Comparison of ENCODE assay signal across 8 cellular contexts in the genomic region with DNA sequence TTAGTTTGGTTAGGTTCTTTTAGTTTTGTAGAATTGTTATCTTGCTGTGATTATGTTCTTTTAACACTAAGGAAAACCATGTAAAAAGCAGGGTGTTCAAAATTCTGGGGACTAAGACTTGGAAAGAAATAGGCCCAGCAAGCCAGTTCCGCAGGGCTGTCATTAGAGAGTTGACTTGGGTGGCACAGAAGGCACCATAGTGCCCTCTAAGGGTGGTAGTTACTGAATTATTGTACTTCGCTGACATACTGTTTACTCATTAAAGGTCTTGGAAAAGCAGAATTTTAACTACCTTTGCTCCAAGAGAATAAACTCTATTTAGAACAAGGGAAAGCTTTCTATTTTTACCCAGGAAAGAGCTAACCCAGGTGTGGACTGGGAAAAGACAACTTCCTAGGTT.
DNase-seq lines count a peak whose midpoint lies in the region; ATAC-seq, FAIRE-seq and TF ChIP-seq lines count a peak whose summit lies in the region.

No MANE protein-coding gene starts in this region.

- H3K27ac ChIP-seq in smooth muscle cell (ENCODE audit: low read depth) = no peak overlapping the region

- H3K4me3 ChIP-seq in smooth muscle cell = no peak overlapping the region
- H3K4me3 ChIP-seq in HAP-1 = no peak overlapping the region

- no peaks in the 10 kb centered on the region for H3K36me3 ChIP-seq in smooth muscle cell (ENCODE audit: low read depth)
- no peaks in the 10 kb centered on the region for H3K36me3 ChIP-seq in HAP-1 (replicated peaks)

- in situ Hi-C loops in HAP-1 (cut with MboI; ENCODE audit: low sequenced_read_pairs) = loop anchor here (25.0 kb wide), 2 partner anchors 213 to 363 kb away; no protein-coding TSS in a partner anchor

- ATAC-seq in GM21528 (IDR thresholded peaks at IDR 0.05; ENCODE audit: low FRiP score, unreplicated experiment) = peak; percentile 65
- no peak for ATAC-seq in HG02884 (IDR thresholded peaks at IDR 0.05; ENCODE audit: unreplicated experiment)

- FAIRE-seq in RCC 7860 (lab: Jason Lieb, UNC) = peak; percentile 16

- H3K4me2 ChIP-seq in smooth muscle cell = no peak overlapping the region

- H3K79me2 ChIP-seq in smooth muscle cell (ENCODE audit: low read depth) = no peaks in the 10 kb centered on the region

- 77% methylated on average over 2 of the region's 2 CpGs for WGBS in smooth muscle cell (ENCODE audit: low lambda C conversion rate)

- DNase-seq in Daoy (ENCODE audit: low read depth) (peak; percentile 20), RCC 7860 (ENCODE audit: low spot score) (peak; percentile 21), germinal center (ENCODE audit: low spot score) (peak; percentile 33), smooth muscle cell (lab: John Stamatoyannopoulos, UW; ENCODE audit: unreplicated experiment) (no peak), GOT3 (lab: John Stamatoyannopoulos, UW) (no peak), HAP-1 (ENCODE audit: low spot score in 2 of 2) (no peak)

- H3K4me1 ChIP-seq in smooth muscle cell (ENCODE audit: low read depth) (no peaks in the 10 kb centered on the region), HAP-1 (no peaks in the 10 kb centered on the region)

- no peaks in the 10 kb centered on the region for H4K20me1 ChIP-seq in smooth muscle cell (ENCODE audit: low read depth)

- H3K9ac ChIP-seq in smooth muscle cell (ENCODE audit: low read depth) = no peak overlapping the region

- H3K27me3 ChIP-seq in smooth muscle cell (ENCODE audit: low read depth) = peaks cover 18% of the 10 kb centered on the region
- H3K27me3 ChIP-seq in HAP-1 (ENCODE audit: low read depth) = no peaks in the 10 kb centered on the region

- H2AFZ ChIP-seq in smooth muscle cell (ENCODE audit: low read depth) = no peak overlapping the region

- H3F3A ChIP-seq in smooth muscle cell (ENCODE audit: low read depth) = no peaks in the 10 kb centered on the region

- TF ChIP-seq CTCF in smooth muscle cell (IDR thresholded peaks at IDR 0.05; ENCODE audit: borderline replicate concordance, insufficient read depth, poor library complexity, severe bottlenecking) = peak; percentile 23

- H3K9me3 ChIP-seq in smooth muscle cell (replicated peaks; ENCODE audit: low read depth) (no peaks in the 10 kb centered on the region), HAP-1 (no peaks in the 10 kb centered on the region)

Comparison
In these comparisons a context has a peak if more than half of its experiments do, and no peak if none do; other contexts are left out.
1. DNase-seq: peak in Daoy (single experiment), RCC 7860 (single experiment) and germinal center (single experiment); none in smooth muscle cell (single experiment), GOT3 (single experiment) and HAP-1 (0 of 2).